ENCODE assay signal across 8 cellular contexts in the genomic region with DNA sequence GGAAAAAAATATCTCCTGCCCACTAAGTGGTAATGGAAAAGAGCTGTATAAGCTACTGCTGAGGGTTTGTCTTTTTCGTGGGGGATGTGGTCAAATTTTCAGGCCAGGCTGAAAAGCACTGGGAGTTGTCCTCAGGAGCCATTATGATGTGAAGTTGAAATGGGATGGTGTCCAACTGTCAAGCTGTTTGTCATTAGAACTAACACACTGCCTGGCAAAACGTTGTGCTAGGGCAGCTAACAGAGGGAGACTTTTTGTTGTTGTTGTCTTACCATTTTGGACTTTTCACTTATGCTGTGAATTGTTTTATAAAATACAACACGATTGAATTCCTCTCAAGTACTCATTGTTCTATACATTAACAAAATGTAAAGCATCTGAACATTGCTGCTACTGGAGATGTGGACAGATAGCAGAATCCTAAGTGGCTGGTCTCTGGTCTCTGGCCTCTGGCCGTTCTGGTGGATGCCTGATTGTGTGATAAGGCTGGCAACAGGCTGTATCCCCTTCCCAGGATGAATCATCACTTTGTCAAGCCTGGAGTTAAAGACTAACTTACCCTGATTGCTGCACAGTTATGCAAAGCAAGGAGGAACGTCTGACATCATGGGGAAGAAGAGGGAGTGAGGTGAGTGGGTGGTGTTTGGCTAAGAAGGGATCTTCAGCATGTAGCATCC. TPM values are rescaled to one million over a fixed set of nuclear protein-coding genes. Genes with fewer than 3 reads are reported as not detected.
A peak's percentile ranks its signal among the peaks of the same experiment; 100 is the strongest.
DNase-seq lines count a peak whose midpoint lies in the region; ATAC-seq and TF ChIP-seq lines count a peak whose summit lies in the region.

No MANE protein-coding gene starts in this region.

- intact Hi-C loops in Panc1 (cut with micrococcal nuclease; ENCODE audit: unreplicated experiment), result no loop called here

- DNase-seq in activated T-cell treated with anti-CD3 and anti-CD28 coated beads, Interleukin-2, amount 50 U/mL, for 4 hours, result no peak
- DNase-seq in activated T-cell treated with anti-CD3 and anti-CD28 coated beads, Interleukin-2, amount 50 U/mL, for 72 hours, result no peak
- no peak for DNase-seq in Panc1 (ENCODE audit: low read depth, low spot score)
- peak; percentile 93 for DNase-seq in fibroblast of the aortic adventitia (ENCODE audit: low read depth)
- peak; percentile 97 for DNase-seq in renal cortical epithelial cell (ENCODE audit: low read depth)
- DNase-seq in GM19240 (ENCODE audit: insufficient read length, low spot score), result no peak
- DNase-seq in NCI-H128 (lab: John Stamatoyannopoulos, UW; ENCODE audit: unreplicated experiment), result no peak

- H3K9me3 ChIP-seq in Panc1 (ENCODE audit: control insufficient read depth, insufficient read depth, low read depth, low read length), result no peaks in the 10 kb centered on the region

- peaks cover 2% of the 10 kb centered on the region for H3K36me3 Mint-ChIP-seq in activated T-cell treated with anti-CD3 and anti-CD28 coated beads, Interleukin-2, amount 50 U/mL, for 4 hours (ENCODE audit: insufficient read depth)
- no peaks in the 10 kb centered on the region for H3K36me3 Mint-ChIP-seq in activated T-cell treated with anti-CD3 and anti-CD28 coated beads, Interleukin-2, amount 50 U/mL, for 72 hours (ENCODE audit: insufficient read depth in 2 of 2)

- H3K27me3 ChIP-seq in Panc1 (ENCODE audit: control insufficient read depth, insufficient read depth, low read length), result no peaks in the 10 kb centered on the region

- peak overlapping the region; percentile 86; the same call in 1 of the 2 replicates for H3K27ac ChIP-seq in Panc1 (ENCODE audit: low read length)

- peaks cover 8% of the 10 kb centered on the region for H3K4me1 Mint-ChIP-seq in activated T-cell treated with anti-CD3 and anti-CD28 coated beads, Interleukin-2, amount 50 U/mL, for 4 hours (ENCODE audit: low read depth)
- H3K4me1 Mint-ChIP-seq in activated T-cell treated with anti-CD3 and anti-CD28 coated beads, Interleukin-2, amount 50 U/mL, for 72 hours (ENCODE audit: low read depth), result peaks cover 15% of the 10 kb centered on the region

- H3K9me3 Mint-ChIP-seq in activated T-cell treated with anti-CD3 and anti-CD28 coated beads, Interleukin-2, amount 50 U/mL, for 4 hours, result no peaks in the 10 kb centered on the region
- H3K9me3 Mint-ChIP-seq in activated T-cell treated with anti-CD3 and anti-CD28 coated beads, Interleukin-2, amount 50 U/mL, for 72 hours, result peaks cover 0 to 3% of the 10 kb centered on the region in 2 donors

- no peak overlapping the region for H3K27ac Mint-ChIP-seq in activated T-cell treated with anti-CD3 and anti-CD28 coated beads, Interleukin-2, amount 50 U/mL, for 72 hours

- peak overlapping the region; percentile 82 for H3K4me3 Mint-ChIP-seq in activated T-cell treated with anti-CD3 and anti-CD28 coated beads, Interleukin-2, amount 50 U/mL, for 4 hours
- H3K4me3 Mint-ChIP-seq in activated T-cell treated with anti-CD3 and anti-CD28 coated beads, Interleukin-2, amount 50 U/mL, for 72 hours, result peak overlapping the region in 1 of 2 donors; percentile 5

- no TSS peak for BruUV-seq in Panc1 (replicated peaks; lab: Mats Ljungman, UMichigan)

- no peak for ATAC-seq in activated T-cell treated with anti-CD3 and anti-CD28 coated beads, Interleukin-2, amount 50 U/mL, for 4 hours
- ATAC-seq in activated T-cell treated with anti-CD3 and anti-CD28 coated beads, Interleukin-2, amount 50 U/mL, for 72 hours (replicated peaks in 1 of 2), result no peak
- ATAC-seq in Panc1 (no peak), HG03432 (IDR thresholded peaks at IDR 0.05; ENCODE audit: unreplicated experiment) (no peak)

- in situ Hi-C loops in Panc1 (cut with HindIII; ENCODE audit: low pct_unique_long_range_greater_than_20kb, low sequenced_read_pairs), result no loop called here

- peaks cover 23% of the 10 kb centered on the region for H3K27me3 Mint-ChIP-seq in activated T-cell treated with anti-CD3 and anti-CD28 coated beads, Interleukin-2, amount 50 U/mL, for 4 hours (ENCODE audit: low read depth)
- H3K27me3 Mint-ChIP-seq in activated T-cell treated with anti-CD3 and anti-CD28 coated beads, Interleukin-2, amount 50 U/mL, for 72 hours (ENCODE audit: low read depth), result peaks cover 32% of the 10 kb centered on the region

- H3K4me3 ChIP-seq in Panc1 (ENCODE audit: low read depth in 2 of 2, low read length in 2 of 2), result peak overlapping the region; percentile 83
- peak overlapping the region; percentile 84 for H3K4me3 ChIP-seq in fibroblast of the aortic adventitia (ENCODE audit: low read depth, low read length)

- peaks cover 43% of the 10 kb centered on the region for H3K4me1 ChIP-seq in Panc1 (ENCODE audit: control insufficient read depth, insufficient read depth, low read length)

- POLR2A ChIA-PET in Panc1 (lab: Charles Lee), result interaction anchor here (0.6 to 0.7 kb wide), 2 partner anchors 237 to 1485 kb away, joined by 3 to 10 read pairs; no protein-coding TSS in a partner anchor

- TF ChIP-seq CTCF in Panc1 (IDR thresholded peaks at IDR 0.05) (no peak), fibroblast of the aortic adventitia (IDR thresholded peaks at IDR 0.05; ENCODE audit: insufficient read depth, low read length) (no peak)

- H3K36me3 ChIP-seq in Panc1 (ENCODE audit: control insufficient read depth, insufficient read depth, low read length), result peaks cover 2% of the 10 kb centered on the region; the same call in 1 of the 2 replicates

- CTCF ChIA-PET in Panc1 (lab: Charles Lee), result interaction anchor here (2.4 kb wide), 1 partner anchor 29 kb away, joined by 8 read pairs; no protein-coding TSS in a partner anchor

RNA-seq across cellular contexts. Expression of gene MYO1B, which starts 2.3 kb away (rescaled TPM):
- total RNA-seq in activated T-cell treated with anti-CD3 and anti-CD28 coated beads, Interleukin-2, amount 50 U/mL, for 4 hours, result 10 to 100 TPM; 11.0 to 16.6 (median 11.4) TPM
- 10 to 100 TPM; 24.4 to 37.5 TPM for total RNA-seq in activated T-cell treated with anti-CD3 and anti-CD28 coated beads, Interleukin-2, amount 50 U/mL, for 72 hours
- total RNA-seq in Panc1 (2021; ENCODE audit: unreplicated experiment) (51.5 TPM), fibroblast of the aortic adventitia (ENCODE audit: low replicate concordance) (75.3 and 103 TPM in 2 replicates), renal cortical epithelial cell (157 and 165 TPM in 2 replicates)
- polyA plus RNA-seq in Panc1 (2012; ENCODE audit: insufficient read length), result 25.9 TPM

Comparison
In these comparisons a context has a peak if more than half of its experiments do, and no peak if none do; other contexts are left out.
1. DNase-seq: peak in fibroblast of the aortic adventitia (single experiment) and renal cortical epithelial cell (single experiment); none in activated T-cell treated with anti-CD3 and anti-CD28 coated beads, Interleukin-2, amount 50 U/mL, for 4 hours (single experiment), activated T-cell treated with anti-CD3 and anti-CD28 coated beads, Interleukin-2, amount 50 U/mL, for 72 hours (0 of 2), Panc1 (single experiment), GM19240 (single experiment) and NCI-H128 (single experiment).